Comparison of ENCODE assay signal across 8 cellular contexts in the genomic region with DNA sequence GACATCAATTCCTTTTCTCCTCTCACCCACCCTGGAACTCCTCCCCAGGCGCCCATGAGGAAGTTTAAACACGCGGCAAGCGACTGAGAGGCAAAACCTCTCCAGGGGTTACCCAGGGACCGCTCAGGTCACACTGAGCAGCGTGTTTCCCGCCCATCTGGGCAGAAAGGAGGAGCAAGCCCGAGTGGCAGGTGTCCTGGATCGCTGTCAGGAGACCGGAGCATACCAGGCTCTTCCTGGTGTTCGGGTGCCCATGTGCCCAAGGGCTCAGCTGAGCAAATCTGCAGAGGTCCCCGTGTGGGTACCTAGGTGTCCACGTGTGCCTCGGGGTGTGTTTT. TPM values are rescaled to one million over a fixed set of nuclear protein-coding genes. Genes with fewer than 3 reads are reported as not detected.
DNase-seq lines count a peak whose midpoint lies in the region; ATAC-seq and TF ChIP-seq lines count a peak whose summit lies in the region.

No MANE protein-coding gene starts in this region.

- peaks cover 7% of the 10 kb centered on the region for H3K36me3 ChIP-seq in CD4-positive, alpha-beta memory T cell (ENCODE audit: insufficient read depth, low read length)
- H3K36me3 ChIP-seq in OCI-LY1 (ENCODE audit: insufficient read depth, low read length), result peaks cover 35% of the 10 kb centered on the region

- peak overlapping the region; percentile 93 to 96 for H3K4me3 ChIP-seq in CD4-positive, alpha-beta memory T cell (ENCODE audit: low read length in 2 of 2)
- peak overlapping the region; percentile 71 for H3K4me3 ChIP-seq in OCI-LY1 (ENCODE audit: low read depth, low read length, poor library complexity, severe bottlenecking)

- H3K79me2 ChIP-seq in OCI-LY1 (ENCODE audit: insufficient read depth, low read length), result peaks cover 9% of the 10 kb centered on the region

- no peaks in the 10 kb centered on the region for H3F3A ChIP-seq in OCI-LY1 (ENCODE audit: insufficient read depth, low read length)

- no peaks in the 10 kb centered on the region for H4K20me1 ChIP-seq in OCI-LY1 (ENCODE audit: insufficient read depth, low read length)

- CTCF ChIA-PET in CD4-positive, alpha-beta memory T cell (lab: Charles Lee; ENCODE audit: partially characterized antibody), result interaction anchor here (0.8 to 3.5 kb wide), 18 partner anchors 10 to 573 kb away, joined by 3 to 59 read pairs (median 5); partner anchors contain the start of genes GGA3, GRB2, MIF4GD and MRPS7

- H2AFZ ChIP-seq in OCI-LY1 (ENCODE audit: low read length), result no peak overlapping the region

- TF ChIP-seq CTCF in OCI-LY1 (IDR thresholded peaks at IDR 0.05; ENCODE audit: low read length), result no peak

- peak overlapping the region; percentile 98 to 100 (median 100) for H3K4me3 Mint-ChIP-seq in CD4-positive, alpha-beta memory T cell

- peaks cover 10 to 23% of the 10 kb centered on the region in 2 donors for H3K36me3 Mint-ChIP-seq in CD4-positive, alpha-beta memory T cell

- H3K27me3 Mint-ChIP-seq in CD4-positive, alpha-beta memory T cell, result no peaks in the 10 kb centered on the region

- no peaks in the 10 kb centered on the region for H3K9me3 Mint-ChIP-seq in CD4-positive, alpha-beta memory T cell

- H3K4me2 ChIP-seq in OCI-LY1 (ENCODE audit: low read length), result peak overlapping the region; percentile 63

- no peaks in the 10 kb centered on the region for H3K9me2 ChIP-seq in OCI-LY1 (ENCODE audit: low read depth, low read length)

- in situ Hi-C loops in T47D (cut with HindIII; ENCODE audit: low pct_unique_long_range_greater_than_20kb, low sequenced_read_pairs), result no loop called here

- H3K4me1 Mint-ChIP-seq in CD4-positive, alpha-beta memory T cell, result peaks cover 4 to 31% (median 14%) of the 10 kb centered on the region in 4 donors

- intact Hi-C loops in CD4-positive, alpha-beta memory T cell (cut with micrococcal nuclease), result loop anchor here (1.0 to 2.0 kb wide), 8 partner anchors 17 to 415 kb away; partner anchors contain the start of genes GGA3, GRB2, KCTD2 and MIF4GD

- H3K27ac Mint-ChIP-seq in CD4-positive, alpha-beta memory T cell, result peak overlapping the region; percentile 98 to 100 (median 100)

- ATAC-seq in GM19372 (IDR thresholded peaks at IDR 0.05; ENCODE audit: low read depth, unreplicated experiment) (peak; percentile 7), HG03571 (IDR thresholded peaks at IDR 0.05; ENCODE audit: unreplicated experiment) (peak; percentile 2)

- peak overlapping the region; percentile 69 for H3K9ac ChIP-seq in OCI-LY1 (ENCODE audit: low read length)

- no peaks in the 10 kb centered on the region for H3K27me3 ChIP-seq in CD4-positive, alpha-beta memory T cell (ENCODE audit: insufficient read depth, low read length)
- H3K27me3 ChIP-seq in OCI-LY1 (ENCODE audit: insufficient read depth, low read length), result no peaks in the 10 kb centered on the region

- POLR2A ChIA-PET in CD4-positive, alpha-beta memory T cell (lab: Charles Lee; ENCODE audit: partially characterized antibody), result interaction anchor here (0.5 to 3.9 kb wide), 48 partner anchors 8 to 566 kb away, joined by 3 to 148 read pairs (median 5); partner anchors contain the start of genes ARMC7, FDXR, GGA3 and GRB2

- H3K9me3 ChIP-seq in CD4-positive, alpha-beta memory T cell (ENCODE audit: control insufficient read depth in 1 of 2, low read length in 2 of 2), result no peaks in the 10 kb centered on the region
- no peaks in the 10 kb centered on the region for H3K9me3 ChIP-seq in OCI-LY1 (ENCODE audit: low read length)

- H3K4me1 ChIP-seq in CD4-positive, alpha-beta memory T cell (ENCODE audit: insufficient read depth, low read length), result peaks cover 12% of the 10 kb centered on the region
- peaks cover 26% of the 10 kb centered on the region for H3K4me1 ChIP-seq in OCI-LY1 (ENCODE audit: insufficient read depth, low read length, severe bottlenecking)

- no peak for DNase-seq in CD4-positive, alpha-beta memory T cell
- DNase-seq in T47D (ENCODE audit: low read depth in 1 of 2, low spot score in 1 of 2) (peak; percentile 77 to 81), left kidney (ENCODE audit: low read depth, low spot score) (peak; percentile 72), NCI-H1930 (lab: John Stamatoyannopoulos, UW) (no peak)
- DNase-seq in stimulated activated CD8-positive, alpha-beta memory T cell treated with anti-CD3 and anti-CD28 coated beads, Interleukin-4, amount 100 ng/mL, for 24 hours (ENCODE audit: low read depth), result peak; percentile 35

- H3K27ac ChIP-seq in CD4-positive, alpha-beta memory T cell (ENCODE audit: low read depth, low read length), result peak overlapping the region; percentile 79
- H3K27ac ChIP-seq in OCI-LY1 (ENCODE audit: low read depth, low read length, poor library complexity, severe bottlenecking), result peak overlapping the region; percentile 73

RNA-seq across cellular contexts. Expression of gene SLC25A19, which starts 0.5 kb away (rescaled TPM):
- total RNA-seq in CD4-positive, alpha-beta memory T cell, result 10 to 100 TPM; 19.8 to 21.8 TPM
- 10 to 100 TPM; 13.2 to 15.4 TPM for polyA plus RNA-seq in CD4-positive, alpha-beta memory T cell

RNA-seq across cellular contexts. Expression of gene MIF4GD, which starts 17.7 kb away (rescaled TPM):
- total RNA-seq in CD4-positive, alpha-beta memory T cell, result 10 to 100 TPM; 35.8 to 40.2 TPM
- polyA plus RNA-seq in CD4-positive, alpha-beta memory T cell, result 10 to 100 TPM; 81.7 to 94.3 TPM

RNA-seq across cellular contexts. Expression of gene MRPS7, which starts 27.1 kb away (rescaled TPM):
- total RNA-seq in CD4-positive, alpha-beta memory T cell, result 10 to 100 TPM; 34.1 to 36.3 TPM
- 100 to 1,000 TPM; 107 to 150 TPM for polyA plus RNA-seq in CD4-positive, alpha-beta memory T cell

RNA-seq across cellular contexts. Expression of gene GGA3, which starts 27.3 kb away (rescaled TPM):
- 100 to 1,000 TPM; 121 to 122 TPM for total RNA-seq in CD4-positive, alpha-beta memory T cell
- 10 to 100 TPM in 1 of 2 donors, 1 to 10 TPM in 1; 7.7 to 25.8 TPM for polyA plus RNA-seq in CD4-positive, alpha-beta memory T cell

Comparison
In these comparisons a context has a peak if more than half of its experiments do, and no peak if none do; other contexts are left out.
1. DNase-seq: peak in T47D (2 of 2), left kidney (single experiment) and stimulated activated CD8-positive, alpha-beta memory T cell treated with anti-CD3 and anti-CD28 coated beads, Interleukin-4, amount 100 ng/mL, for 24 hours (single experiment); none in CD4-positive, alpha-beta memory T cell (0 of 5) and NCI-H1930 (0 of 2).